ENCODE assay signal across 8 cellular contexts in the genomic region with DNA sequence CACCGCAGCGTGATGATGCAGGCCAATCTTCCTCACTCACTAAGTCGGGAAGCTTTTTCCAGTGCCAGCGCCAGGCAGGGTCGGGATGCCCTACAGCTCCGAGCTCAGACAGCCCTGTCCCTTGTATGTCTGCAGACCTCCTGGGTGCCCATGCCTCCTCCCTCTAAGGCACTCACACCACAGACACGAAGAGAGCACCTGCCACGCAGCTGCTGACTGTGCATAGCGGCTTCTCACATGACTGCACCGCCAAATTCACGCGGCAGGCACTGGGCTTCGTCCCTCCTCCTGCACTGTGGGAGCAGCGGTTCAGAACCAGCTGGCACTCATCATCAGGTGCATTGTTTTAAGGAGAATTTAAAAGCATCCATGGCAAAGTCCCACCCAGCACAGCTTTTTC.
DNase-seq lines count a peak whose midpoint lies in the region; ATAC-seq, FAIRE-seq and TF ChIP-seq lines count a peak whose summit lies in the region.

No MANE protein-coding gene starts in this region.

- 55 to 56% methylated on average over 14 of the region's 14 CpGs for WGBS in heart right ventricle, 2 donors

- H3K36me3 ChIP-seq in heart right ventricle (peaks cover 0 to 12% (median 0%) of the 10 kb centered on the region in 9 donors), right atrium auricular region (no peaks in the 10 kb centered on the region), vagina (no peaks in the 10 kb centered on the region)

- intact Hi-C loops in heart right ventricle (cut with DNase I) = loop anchor here in 9 of 10 donors (2.0 to 10.0 kb wide), 8 partner anchors 70 to 605 kb away; a partner anchor contains a TSS
- intact Hi-C loops in left ventricle myocardium superior (cut with micrococcal nuclease) = loop anchor here (5.0 to 10.0 kb wide), 2 partner anchors 200 to 607 kb away; no protein-coding TSS in a partner anchor
- intact Hi-C loops in vagina (cut with DNase I) = loop anchor here (5.0 kb wide), 1 partner anchor 605 kb away; no protein-coding TSS in a partner anchor

- H3K4me3 ChIP-seq in heart right ventricle = no peak overlapping the region
- H3K4me3 ChIP-seq in right atrium auricular region = no peak overlapping the region
- no peak overlapping the region for H3K4me3 ChIP-seq in vagina

- peaks cover 0 to 28% (median 14%) of the 10 kb centered on the region in 7 donors for H3K27me3 ChIP-seq in heart right ventricle
- no peaks in the 10 kb centered on the region for H3K27me3 ChIP-seq in right atrium auricular region
- no peaks in the 10 kb centered on the region for H3K27me3 ChIP-seq in vagina

- no peak for TF ChIP-seq CTCF in heart right ventricle (IDR thresholded peaks at IDR 0.05)
- TF ChIP-seq CTCF in right atrium auricular region (IDR thresholded peaks at IDR 0.05) = no peak
- TF ChIP-seq CTCF in vagina (IDR thresholded peaks at IDR 0.05) = no peak

- peak; percentile 12 to 50 (median 24) for ATAC-seq in heart right ventricle
- peak; percentile 10 for ATAC-seq in left ventricle myocardium superior
- no peak for ATAC-seq in GM19455 (IDR thresholded peaks at IDR 0.05; ENCODE audit: unreplicated experiment)

- peaks cover 5 to 26% (median 18%) of the 10 kb centered on the region in 9 donors for H3K4me1 ChIP-seq in heart right ventricle
- H3K4me1 ChIP-seq in right atrium auricular region = peaks cover 0 to 27% of the 10 kb centered on the region in 2 donors
- peaks cover 42% of the 10 kb centered on the region for H3K4me1 ChIP-seq in vagina

- no peak for FAIRE-seq in GM19239 (lab: Jason Lieb, UNC)

- H3K27ac ChIP-seq in heart right ventricle (no peak overlapping the region), right atrium auricular region (no peak overlapping the region), vagina (peak overlapping the region; percentile 63)

- DNase-seq in heart right ventricle (no peak), right atrium auricular region (ENCODE audit: low spot score) (no peak), NCI-H510A treated with DMSO at 0.1 percent for 48 hours (lab: John Stamatoyannopoulos, UW) (peak; percentile 73), left ventricle myocardium superior (no peak), vagina (ENCODE audit: extremely low spot score in 2 of 2) (no peak), amniotic stem cell (lab: John Stamatoyannopoulos, UW) (no peak), GM19239 (ENCODE audit: insufficient read length, low spot score) (no peak)

- TF ChIP-seq POLR2A in vagina (IDR thresholded peaks at IDR 0.05) = no peak

- H3K9me3 ChIP-seq in heart right ventricle (no peaks in the 10 kb centered on the region), right atrium auricular region (no peaks in the 10 kb centered on the region), vagina (no peaks in the 10 kb centered on the region)
